In the genomic region with DNA sequence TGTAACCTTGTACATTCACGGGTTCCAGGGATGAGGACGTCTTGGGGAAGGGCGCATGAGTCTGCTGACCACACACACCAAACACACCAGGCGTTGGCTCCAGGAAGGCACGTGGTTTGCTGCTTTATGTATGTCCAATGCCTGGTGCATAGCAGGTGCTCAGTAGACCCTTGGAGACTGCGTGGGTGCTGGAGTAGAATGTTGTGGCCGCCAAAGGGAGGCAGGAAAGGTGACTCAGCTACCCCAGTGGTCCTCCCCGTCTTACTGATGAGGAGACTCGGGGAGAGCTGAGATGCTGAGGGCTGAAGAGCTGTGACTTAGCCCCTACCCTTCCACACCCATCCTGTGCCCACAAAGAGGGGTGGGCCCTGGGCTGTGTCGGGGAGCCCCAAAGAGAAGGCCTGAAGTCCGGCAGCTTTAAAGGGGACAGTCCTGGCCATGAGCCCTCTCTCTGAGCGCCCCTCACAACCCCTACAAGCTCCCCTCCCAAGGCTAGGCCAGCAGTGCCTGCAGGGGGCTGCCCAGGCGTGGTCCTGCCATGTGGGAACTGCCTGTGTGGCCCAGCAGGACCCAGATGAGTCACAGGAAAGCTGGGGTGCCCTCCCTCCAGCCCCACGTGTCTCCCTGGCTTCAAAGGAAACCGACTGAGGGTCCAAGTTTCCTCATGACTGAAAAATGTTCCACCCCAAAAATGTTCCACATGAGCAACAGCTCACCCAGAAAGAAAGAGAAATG, we compare ENCODE assay signal across 9 cellular contexts. TPM values are rescaled to one million over a fixed set of nuclear protein-coding genes. Genes with fewer than 3 reads are reported as not detected.
DNase-seq lines count a peak whose midpoint lies in the region; ATAC-seq and TF ChIP-seq lines count a peak whose summit lies in the region.
"Had no signal": no experiment of that assay in that cellular context is flagged by ENCODE, and none has a peak within 500 bp of the region (broad histone marks: within the 10 kb centered on the region; RNA-seq: fewer than 3 reads in every experiment).

No MANE protein-coding gene starts in this region.

- no peaks in the 10 kb centered on the region for H3K9me3 Mint-ChIP-seq in GM23338

- no peak overlapping the region for H3K4me2 ChIP-seq in GM23338

- no peaks in the 10 kb centered on the region for H3F3A ChIP-seq in GM23338 (replicated peaks; ENCODE audit: low read depth)

- 65 to 68% methylated on average over 14 to 15 of the region's 15 CpGs for WGBS in lower leg skin, 2 donors

- peaks cover 9% of the 10 kb centered on the region for H3K27me3 Mint-ChIP-seq in GM23338 (ENCODE audit: insufficient read depth, low read depth, poor library complexity)

- H3K4me1 ChIP-seq in GM23338 (ENCODE audit: insufficient read depth) = no peaks in the 10 kb centered on the region

- H4K20me1 ChIP-seq in GM23338 (replicated peaks; ENCODE audit: insufficient read depth) = no peaks in the 10 kb centered on the region

- H3K4me1 Mint-ChIP-seq in GM23338 = peaks cover 5% of the 10 kb centered on the region; the same call in 2 of the 3 replicates

- H3K27me3 ChIP-seq in GM23338 (ENCODE audit: insufficient read depth) = no peaks in the 10 kb centered on the region
- H3K27me3 ChIP-seq: SJSA1 had no signal

- no peak overlapping the region for H3K4me3 Mint-ChIP-seq in GM23338

- ATAC-seq in GM23338 (no peak), GM18909 (IDR thresholded peaks at IDR 0.05; ENCODE audit: poor library complexity, unreplicated experiment) (no peak)

- H3K4me3 ChIP-seq in GM23338 (no peak overlapping the region), lower leg skin (ENCODE audit: low read depth, poor library complexity, severe bottlenecking) (no peak overlapping the region)
- H3K4me3 ChIP-seq: SJSA1 had no signal

- no peaks in the 10 kb centered on the region for H3K9me2 ChIP-seq in GM23338 (ENCODE audit: insufficient read depth)

- TF ChIP-seq CTCF in GM23338 (conservative IDR thresholded peaks at IDR 0.05; ENCODE audit: low read depth in 2 of 2) (no peak), lower leg skin (IDR thresholded peaks at IDR 0.05) (no peak)

- no peak overlapping the region for H3K27ac Mint-ChIP-seq in GM23338

- intact Hi-C loops in lower leg skin (cut with DNase I; ENCODE audit: low total_unique reads) = no loop called here

- no peak for TF ChIP-seq POLR2A in lower leg skin (IDR thresholded peaks at IDR 0.05)

- no peaks in the 10 kb centered on the region for H3K79me2 ChIP-seq in GM23338 (replicated peaks; ENCODE audit: insufficient read depth)

- POLR2A ChIA-PET in HEK293T (lab: Yijun Ruan, JAX) = no interaction called here

- CTCF ChIA-PET in HEK293T (lab: Yijun Ruan, JAX) = interaction anchor here (1.0 kb wide), 1 partner anchor 54 kb away, joined by 4 read pairs; no protein-coding TSS in a partner anchor

- no peaks in the 10 kb centered on the region for H3K36me3 Mint-ChIP-seq in GM23338 (ENCODE audit: low read depth)

- no peaks in the 10 kb centered on the region for H3K36me3 ChIP-seq in GM23338 (ENCODE audit: insufficient read depth)
- H3K36me3 ChIP-seq: SJSA1 had no signal

- H2AFZ ChIP-seq in GM23338 = no peak overlapping the region

- no peak overlapping the region for H3K27ac ChIP-seq in GM23338 (ENCODE audit: low read depth)
- H3K27ac ChIP-seq: SJSA1 had no signal

- DNase-seq in M059J (ENCODE audit: low read depth) (peak; percentile 69), iris pigment epithelial cell (ENCODE audit: low read depth) (peak; percentile 89), HEK293T (ENCODE audit: extremely low spot score) (no peak), GM23338 (ENCODE audit: low spot score) (no peak), lower leg skin (ENCODE audit: low spot score in 2 of 2) (no peak)
- peak; percentile 65 for DNase-seq in activated CD8-positive, alpha-beta memory T cell treated with anti-CD3 and anti-CD28 coated beads, Interleukin-2, amount 50 U/mL, for 24 hours (ENCODE audit: extremely low read depth)
- peak; percentile 79 to 97 for DNase-seq in stimulated activated CD8-positive, alpha-beta memory T cell treated with anti-CD3 and anti-CD28 coated beads, Interleukin-7, amount 100 ng/mL, for 48 hours (ENCODE audit: extremely low read depth in 1 of 2, low read depth in 1 of 2)

TF ChIP-seq in HEK293T, 16 proteins besides CTCF, POLR2A, EP300 and RAD21:
- TF ChIP-seq ZNF384 (IDR thresholded peaks at IDR 0.05) (no peak), FOXA1 (IDR thresholded peaks at IDR 0.05) (no peak), TARDBP (IDR thresholded peaks at IDR 0.05) (no peak), ELF4 (IDR thresholded peaks at IDR 0.05) (no peak), HDGF (IDR thresholded peaks at IDR 0.05; ENCODE audit: borderline replicate concordance) (no peak), SP1 (IDR thresholded peaks at IDR 0.05) (no peak), BHLHE40 (IDR thresholded peaks at IDR 0.05; ENCODE audit: borderline replicate concordance) (no peak), FOXM1 (IDR thresholded peaks at IDR 0.05; ENCODE audit: borderline replicate concordance) (no peak), FOXK2 (IDR thresholded peaks at IDR 0.05) (no peak), CTBP1 (IDR thresholded peaks at IDR 0.05; ENCODE audit: borderline replicate concordance) (no peak), L3MBTL2 (conservative IDR thresholded peaks at IDR 0.05) (no peak), NFRKB (IDR thresholded peaks at IDR 0.05) (no peak), LEF1 (IDR thresholded peaks at IDR 0.05; ENCODE audit: borderline replicate concordance) (no peak), SUZ12 (IDR thresholded peaks at IDR 0.05) (no peak), ARNT (IDR thresholded peaks at IDR 0.05) (no peak)
- TF ChIP-seq, protein P1, sequence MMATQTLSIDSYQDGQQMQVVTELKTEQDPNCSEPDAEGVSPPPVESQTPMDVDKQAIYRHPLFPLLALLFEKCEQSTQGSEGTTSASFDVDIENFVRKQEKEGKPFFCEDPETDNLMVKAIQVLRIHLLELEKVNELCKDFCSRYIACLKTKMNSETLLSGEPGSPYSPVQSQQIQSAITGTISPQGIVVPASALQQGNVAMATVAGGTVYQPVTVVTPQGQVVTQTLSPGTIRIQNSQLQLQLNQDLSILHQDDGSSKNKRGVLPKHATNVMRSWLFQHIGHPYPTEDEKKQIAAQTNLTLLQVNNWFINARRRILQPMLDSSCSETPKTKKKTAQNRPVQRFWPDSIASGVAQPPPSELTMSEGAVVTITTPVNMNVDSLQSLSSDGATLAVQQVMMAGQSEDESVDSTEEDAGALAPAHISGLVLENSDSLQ (IDR thresholded peaks at IDR 0.05) = no peak

TF ChIP-seq in GM23338, 12 proteins besides CTCF, POLR2A, EP300 and RAD21 (continues in another document):
- TF ChIP-seq CREB1 (CRISPR knock-in tag; IDR thresholded peaks at IDR 0.05; ENCODE audit: low read depth) (no peak), STAT1 (IDR thresholded peaks at IDR 0.05; ENCODE audit: unreplicated experiment) (no peak), EZH2 (IDR thresholded peaks at IDR 0.05; ENCODE audit: low read depth, unreplicated experiment) (no peak), EZH2phosphoT487 (IDR thresholded peaks at IDR 0.05; ENCODE audit: unreplicated experiment) (no peak)
- TF ChIP-seq, protein P2, sequence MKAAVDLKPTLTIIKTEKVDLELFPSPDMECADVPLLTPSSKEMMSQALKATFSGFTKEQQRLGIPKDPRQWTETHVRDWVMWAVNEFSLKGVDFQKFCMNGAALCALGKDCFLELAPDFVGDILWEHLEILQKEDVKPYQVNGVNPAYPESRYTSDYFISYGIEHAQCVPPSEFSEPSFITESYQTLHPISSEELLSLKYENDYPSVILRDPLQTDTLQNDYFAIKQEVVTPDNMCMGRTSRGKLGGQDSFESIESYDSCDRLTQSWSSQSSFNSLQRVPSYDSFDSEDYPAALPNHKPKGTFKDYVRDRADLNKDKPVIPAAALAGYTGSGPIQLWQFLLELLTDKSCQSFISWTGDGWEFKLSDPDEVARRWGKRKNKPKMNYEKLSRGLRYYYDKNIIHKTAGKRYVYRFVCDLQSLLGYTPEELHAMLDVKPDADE (IDR thresholded peaks at IDR 0.05) = no peak
- TF ChIP-seq, protein P3, sequence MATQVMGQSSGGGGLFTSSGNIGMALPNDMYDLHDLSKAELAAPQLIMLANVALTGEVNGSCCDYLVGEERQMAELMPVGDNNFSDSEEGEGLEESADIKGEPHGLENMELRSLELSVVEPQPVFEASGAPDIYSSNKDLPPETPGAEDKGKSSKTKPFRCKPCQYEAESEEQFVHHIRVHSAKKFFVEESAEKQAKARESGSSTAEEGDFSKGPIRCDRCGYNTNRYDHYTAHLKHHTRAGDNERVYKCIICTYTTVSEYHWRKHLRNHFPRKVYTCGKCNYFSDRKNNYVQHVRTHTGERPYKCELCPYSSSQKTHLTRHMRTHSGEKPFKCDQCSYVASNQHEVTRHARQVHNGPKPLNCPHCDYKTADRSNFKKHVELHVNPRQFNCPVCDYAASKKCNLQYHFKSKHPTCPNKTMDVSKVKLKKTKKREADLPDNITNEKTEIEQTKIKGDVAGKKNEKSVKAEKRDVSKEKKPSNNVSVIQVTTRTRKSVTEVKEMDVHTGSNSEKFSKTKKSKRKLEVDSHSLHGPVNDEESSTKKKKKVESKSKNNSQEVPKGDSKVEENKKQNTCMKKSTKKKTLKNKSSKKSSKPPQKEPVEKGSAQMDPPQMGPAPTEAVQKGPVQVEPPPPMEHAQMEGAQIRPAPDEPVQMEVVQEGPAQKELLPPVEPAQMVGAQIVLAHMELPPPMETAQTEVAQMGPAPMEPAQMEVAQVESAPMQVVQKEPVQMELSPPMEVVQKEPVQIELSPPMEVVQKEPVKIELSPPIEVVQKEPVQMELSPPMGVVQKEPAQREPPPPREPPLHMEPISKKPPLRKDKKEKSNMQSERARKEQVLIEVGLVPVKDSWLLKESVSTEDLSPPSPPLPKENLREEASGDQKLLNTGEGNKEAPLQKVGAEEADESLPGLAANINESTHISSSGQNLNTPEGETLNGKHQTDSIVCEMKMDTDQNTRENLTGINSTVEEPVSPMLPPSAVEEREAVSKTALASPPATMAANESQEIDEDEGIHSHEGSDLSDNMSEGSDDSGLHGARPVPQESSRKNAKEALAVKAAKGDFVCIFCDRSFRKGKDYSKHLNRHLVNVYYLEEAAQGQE (IDR thresholded peaks at IDR 0.05; ENCODE audit: unreplicated experiment) = no peak

RNA-seq across cellular contexts. Expression of a gene that starts 28.0 kb away (rescaled TPM):
- total RNA-seq in M059J (2014; rRNA removed; shearing (Covaris generic)) = 0.02 and 0.07 TPM in 2 replicates
- 28.7 and 29.0 TPM in 2 replicates for total RNA-seq in GM23338 (2014; rRNA removed; shearing (Covaris generic))
- polyA plus RNA-seq in GM23338 (2016; fragmentation: Nextera tagmentation; extraction: Ambion mirVana) = 6.6 and 7.5 TPM in 2 replicates
- 10 to 100 TPM in 2 of 4 donors, 1 to 10 TPM in 2; 2.3 to 13.3 (median 9.1) TPM for total RNA-seq in lower leg skin
- total RNA-seq: SJSA1 had no signal

Comparison
In these comparisons a context has a peak if more than half of its experiments do, and no peak if none do; other contexts are left out.
1. DNase-seq: peak in M059J (single experiment), activated CD8-positive, alpha-beta memory T cell treated with anti-CD3 and anti-CD28 coated beads, Interleukin-2, amount 50 U/mL, for 24 hours (single experiment), iris pigment epithelial cell (single experiment) and stimulated activated CD8-positive, alpha-beta memory T cell treated with anti-CD3 and anti-CD28 coated beads, Interleukin-7, amount 100 ng/mL, for 48 hours (2 of 2); none in HEK293T (single experiment), GM23338 (single experiment) and lower leg skin (0 of 2).